In the genomic region with DNA sequence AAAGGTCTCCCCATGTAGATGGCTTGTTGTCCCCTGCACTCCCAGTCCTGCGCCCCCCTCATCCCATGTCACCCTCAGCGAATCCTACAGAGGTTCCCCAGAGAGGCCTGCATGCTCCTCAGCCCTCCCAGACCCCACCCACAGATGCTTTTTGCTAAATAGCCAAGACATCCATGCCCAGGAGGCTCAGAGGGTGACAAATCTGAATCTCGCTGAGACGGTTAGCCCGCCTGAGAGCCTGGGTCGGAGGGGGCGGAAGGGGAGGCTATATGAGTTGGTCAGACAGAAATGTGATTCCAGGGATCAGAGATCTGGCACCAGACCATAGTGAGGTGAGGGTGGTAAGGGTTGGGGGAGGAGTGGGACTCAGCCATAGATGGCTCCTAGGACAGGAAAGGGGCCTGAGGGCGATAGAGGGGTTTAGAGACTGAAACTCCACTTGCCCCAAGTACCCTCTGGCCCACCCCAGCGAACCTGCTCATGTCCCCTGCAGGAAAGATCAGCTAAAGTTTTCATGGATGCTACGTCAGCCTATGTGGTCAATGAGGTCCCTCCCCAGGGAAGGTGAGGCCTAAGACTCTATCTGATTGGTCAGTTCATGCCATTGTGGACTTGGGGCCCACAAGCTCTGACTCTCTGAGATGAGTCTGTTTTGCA, we compare ENCODE assay signal across 19 cellular contexts. TPM values are rescaled to one million over a fixed set of nuclear protein-coding genes. Genes with fewer than 3 reads are reported as not detected.
"Had no signal": no experiment of that assay in that cellular context is flagged by ENCODE, and none has a peak within 500 bp of the region (broad histone marks: within the 10 kb centered on the region; RNA-seq: fewer than 3 reads in every experiment).

No MANE protein-coding gene starts in this region.

- H3K4me3 ChIP-seq: suprapubic skin had no signal

- DNase-seq: activated CD4-positive, alpha-beta T cell treated with anti-CD3 and anti-CD28 coated beads, Interleukin-2, amount 50 U/mL, for 4 hours; activated CD4-positive, CD25-positive, alpha-beta regulatory T cell treated with anti-CD3 and anti-CD28 coated beads, Interleukin-2, amount 50 U/mL, for 72 hours; activated effector memory CD4-positive, alpha-beta T cell treated with Interleukin-2 at 50 U/mL for 16 hours; activated T-cell treated with anti-CD3 and anti-CD28 coated beads, Interleukin-2, amount 50 U/mL, for 1 hour; brain microvascular endothelial cell; cerebellar nuclear complex; dermis blood vessel endothelial cell; glutamatergic neuron; immature natural killer cell; mesendoderm; nephron progenitor cell; T-helper 2 cell had no signal

- H3K4me3 Mint-ChIP-seq: activated naive CD4-positive, alpha-beta T cell treated with anti-CD3 and anti-CD28 coated beads, Interleukin-2, amount 50 U/mL, for 24 hours; immature natural killer cell; nephron progenitor cell; stimulated activated effector memory CD8-positive, alpha-beta T cell treated with anti-CD3 and anti-CD28 coated beads, Interleukin-12 subunit alpha, Interleukin-12 subunit beta, amount 100 ng/mL, for 72 hours had no signal

- H3K9me3 Mint-ChIP-seq: activated naive CD4-positive, alpha-beta T cell treated with anti-CD3 and anti-CD28 coated beads, Interleukin-2, amount 50 U/mL, for 24 hours; immature natural killer cell; nephron progenitor cell; stimulated activated effector memory CD8-positive, alpha-beta T cell treated with anti-CD3 and anti-CD28 coated beads, Interleukin-12 subunit alpha, Interleukin-12 subunit beta, amount 100 ng/mL, for 72 hours had no signal

- H3K9me3 ChIP-seq: suprapubic skin had no signal

- H3K27me3 Mint-ChIP-seq: activated naive CD4-positive, alpha-beta T cell treated with anti-CD3 and anti-CD28 coated beads, Interleukin-2, amount 50 U/mL, for 24 hours had no signal

- H3K36me3 Mint-ChIP-seq: activated naive CD4-positive, alpha-beta T cell treated with anti-CD3 and anti-CD28 coated beads, Interleukin-2, amount 50 U/mL, for 24 hours; immature natural killer cell had no signal

- H3K36me3 ChIP-seq: brain microvascular endothelial cell had no signal

- H3K27me3 ChIP-seq: brain microvascular endothelial cell, suprapubic skin had no signal

- FAIRE-seq: endometrium had no signal

- H3K27ac ChIP-seq: brain microvascular endothelial cell, suprapubic skin had no signal

- ATAC-seq: esophagus mucosa; stimulated activated effector memory CD8-positive, alpha-beta T cell treated with anti-CD3 and anti-CD28 coated beads, Interleukin-12 subunit alpha, Interleukin-12 subunit beta, amount 100 ng/mL, for 72 hours had no signal

- H3K27ac Mint-ChIP-seq: activated naive CD4-positive, alpha-beta T cell treated with anti-CD3 and anti-CD28 coated beads, Interleukin-2, amount 50 U/mL, for 24 hours; nephron progenitor cell had no signal

RNA-seq across cellular contexts. Expression of gene PGC, which starts 45.0 kb away (rescaled TPM):
- total RNA-seq: dermis blood vessel endothelial cell, esophagus mucosa, osteoblast, suprapubic skin, ureter had no signal
